8 cellular contexts compared by ENCODE assay signal in the genomic region with DNA sequence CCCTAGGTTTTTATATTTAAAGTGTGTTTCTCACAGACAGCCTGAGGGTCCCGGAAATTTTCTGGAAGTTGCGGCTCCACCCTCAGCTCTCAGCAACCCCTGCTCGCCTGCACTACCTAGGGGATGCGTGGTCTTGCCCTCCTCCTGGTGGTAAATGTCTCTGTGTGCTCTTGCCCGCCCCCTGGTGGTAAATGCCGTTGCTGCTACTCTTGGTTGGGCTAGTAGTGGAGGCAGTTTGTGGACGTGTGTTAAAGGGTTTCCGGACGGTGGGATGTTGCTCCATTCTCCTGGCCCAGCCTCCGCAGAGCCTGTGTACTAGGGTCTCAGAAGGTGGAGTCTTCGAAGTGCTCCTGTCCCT. TPM values are rescaled to one million over a fixed set of nuclear protein-coding genes. Genes with fewer than 3 reads are reported as not detected.
DNase-seq lines count a peak whose midpoint lies in the region; ATAC-seq and TF ChIP-seq lines count a peak whose summit lies in the region.

No MANE protein-coding gene starts in this region.

- no peaks in the 10 kb centered on the region for H3K36me3 ChIP-seq in liver (ENCODE audit: control insufficient read depth in 4 of 4, insufficient read depth in 3 of 4, low read depth in 1 of 4, low read length in 3 of 4)

- no peaks in the 10 kb centered on the region for H3K9me3 ChIP-seq in liver (ENCODE audit: control insufficient read depth in 4 of 4, low read length in 3 of 4)

- TF ChIP-seq CTCF in GM10266 (IDR thresholded peaks at IDR 0.05; ENCODE audit: control insufficient read depth, insufficient read depth, low read depth, missing control alignments) (peak; percentile 94), liver (IDR thresholded peaks at IDR 0.05; ENCODE audit: low read depth, low read length, missing input control) (peak; percentile 86)

- TF ChIP-seq RAD21 in liver (IDR thresholded peaks at IDR 0.05): peak; percentile 70 to 84

- no peak overlapping the region for H3K9ac ChIP-seq in liver (ENCODE audit: low read depth in 1 of 2, low read length in 2 of 2)

- no peak overlapping the region for H3K27ac ChIP-seq in liver (ENCODE audit: low read depth in 1 of 2, low read length in 2 of 2)

- peaks cover 0 to 6% (median 1%) of the 10 kb centered on the region in 4 donors for H3K4me1 ChIP-seq in liver (ENCODE audit: control insufficient read depth in 4 of 4, insufficient read depth in 4 of 4, low read length in 3 of 4)

- H3K4me3 ChIP-seq in liver (ENCODE audit: low read depth in 1 of 3, low read length in 3 of 3): no peak overlapping the region

- peak; percentile 57 for ATAC-seq in HG03066 (IDR thresholded peaks at IDR 0.05; ENCODE audit: low read depth, unreplicated experiment)
- no peak for ATAC-seq in GM21367 (IDR thresholded peaks at IDR 0.05; ENCODE audit: unreplicated experiment)

- no peaks in the 10 kb centered on the region for H3K27me3 ChIP-seq in liver (ENCODE audit: control insufficient read depth in 4 of 4, insufficient read depth in 4 of 4, low read length in 3 of 4)

- 6% methylated on average over 11 of the region's 11 CpGs for WGBS in liver

- DNase-seq in GM10266 (ENCODE audit: extremely low spot score): peak; percentile 83
- peak; percentile 72 to 85 for DNase-seq in NCI-H524 (lab: John Stamatoyannopoulos, UW)
- peak; percentile 93 for DNase-seq in activated CD4-positive, alpha-beta T cell treated with anti-CD3 and anti-CD28 coated beads for 48 hours
- peak; percentile 64 for DNase-seq in dedifferentiated amniotic fluid mesenchymal stem cell (ENCODE audit: extremely low spot score)
- DNase-seq in stimulated activated CD4-positive, alpha-beta T cell treated with anti-CD3 and anti-CD28 coated beads, TNF-alpha, amount 100 ng/mL, for 4 hours (ENCODE audit: low read depth in 3 of 3): peak; percentile 70 to 76 (median 70)

TF ChIP-seq in liver, 16 proteins besides CTCF, POLR2A, EP300 and RAD21:
- TF ChIP-seq, protein P1, sequence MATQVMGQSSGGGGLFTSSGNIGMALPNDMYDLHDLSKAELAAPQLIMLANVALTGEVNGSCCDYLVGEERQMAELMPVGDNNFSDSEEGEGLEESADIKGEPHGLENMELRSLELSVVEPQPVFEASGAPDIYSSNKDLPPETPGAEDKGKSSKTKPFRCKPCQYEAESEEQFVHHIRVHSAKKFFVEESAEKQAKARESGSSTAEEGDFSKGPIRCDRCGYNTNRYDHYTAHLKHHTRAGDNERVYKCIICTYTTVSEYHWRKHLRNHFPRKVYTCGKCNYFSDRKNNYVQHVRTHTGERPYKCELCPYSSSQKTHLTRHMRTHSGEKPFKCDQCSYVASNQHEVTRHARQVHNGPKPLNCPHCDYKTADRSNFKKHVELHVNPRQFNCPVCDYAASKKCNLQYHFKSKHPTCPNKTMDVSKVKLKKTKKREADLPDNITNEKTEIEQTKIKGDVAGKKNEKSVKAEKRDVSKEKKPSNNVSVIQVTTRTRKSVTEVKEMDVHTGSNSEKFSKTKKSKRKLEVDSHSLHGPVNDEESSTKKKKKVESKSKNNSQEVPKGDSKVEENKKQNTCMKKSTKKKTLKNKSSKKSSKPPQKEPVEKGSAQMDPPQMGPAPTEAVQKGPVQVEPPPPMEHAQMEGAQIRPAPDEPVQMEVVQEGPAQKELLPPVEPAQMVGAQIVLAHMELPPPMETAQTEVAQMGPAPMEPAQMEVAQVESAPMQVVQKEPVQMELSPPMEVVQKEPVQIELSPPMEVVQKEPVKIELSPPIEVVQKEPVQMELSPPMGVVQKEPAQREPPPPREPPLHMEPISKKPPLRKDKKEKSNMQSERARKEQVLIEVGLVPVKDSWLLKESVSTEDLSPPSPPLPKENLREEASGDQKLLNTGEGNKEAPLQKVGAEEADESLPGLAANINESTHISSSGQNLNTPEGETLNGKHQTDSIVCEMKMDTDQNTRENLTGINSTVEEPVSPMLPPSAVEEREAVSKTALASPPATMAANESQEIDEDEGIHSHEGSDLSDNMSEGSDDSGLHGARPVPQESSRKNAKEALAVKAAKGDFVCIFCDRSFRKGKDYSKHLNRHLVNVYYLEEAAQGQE (IDR thresholded peaks at IDR 0.05): no peak
- TF ChIP-seq SP1 (IDR thresholded peaks at IDR 0.05) (no peak), EGR1 (IDR thresholded peaks at IDR 0.05; ENCODE audit: low read depth in 2 of 2) (no peak), FOXA1 (IDR thresholded peaks at IDR 0.05) (no peak), HNF4A (conservative IDR thresholded peaks at IDR 0.05) (no peak), YY1 (IDR thresholded peaks at IDR 0.05) (no peak), JUND (IDR thresholded peaks at IDR 0.05) (no peak), ZBTB33 (IDR thresholded peaks at IDR 0.05) (no peak), RXRA (IDR thresholded peaks at IDR 0.05) (no peak), TAF1 (conservative IDR thresholded peaks at IDR 0.05) (no peak), NR2F2 (IDR thresholded peaks at IDR 0.05) (no peak), GABPA (IDR thresholded peaks at IDR 0.05 in 1 of 2, conservative IDR thresholded peaks at IDR 0.05 in 1 of 2) (no peak), FOXA2 (IDR thresholded peaks at IDR 0.05) (no peak)

RNA-seq across cellular contexts. Expression of gene STOML1, which starts 27.4 kb away (rescaled TPM):
- 1 to 10 TPM; 5.6 to 7.1 TPM for total RNA-seq in liver
- polyA plus RNA-seq in liver: 1 to 10 TPM; 5.4 to 9.4 TPM

RNA-seq across cellular contexts. Expression of gene PML, which starts 29.8 kb away (rescaled TPM):
- 10 to 100 TPM; 12.4 to 15.2 TPM for total RNA-seq in liver
- polyA plus RNA-seq in liver: 1 to 10 TPM; 8.2 to 9.2 TPM

RNA-seq across cellular contexts. Expression of gene LOXL1, which starts 38.5 kb away (rescaled TPM):
- total RNA-seq in liver: 1 to 10 TPM; 1.4 to 2.0 TPM
- polyA plus RNA-seq in liver: under 1 TPM in 1 of 2 donors, not detected in 1; 0.67 TPM
